ENCODE assay signal across 8 cellular contexts in the genomic region with DNA sequence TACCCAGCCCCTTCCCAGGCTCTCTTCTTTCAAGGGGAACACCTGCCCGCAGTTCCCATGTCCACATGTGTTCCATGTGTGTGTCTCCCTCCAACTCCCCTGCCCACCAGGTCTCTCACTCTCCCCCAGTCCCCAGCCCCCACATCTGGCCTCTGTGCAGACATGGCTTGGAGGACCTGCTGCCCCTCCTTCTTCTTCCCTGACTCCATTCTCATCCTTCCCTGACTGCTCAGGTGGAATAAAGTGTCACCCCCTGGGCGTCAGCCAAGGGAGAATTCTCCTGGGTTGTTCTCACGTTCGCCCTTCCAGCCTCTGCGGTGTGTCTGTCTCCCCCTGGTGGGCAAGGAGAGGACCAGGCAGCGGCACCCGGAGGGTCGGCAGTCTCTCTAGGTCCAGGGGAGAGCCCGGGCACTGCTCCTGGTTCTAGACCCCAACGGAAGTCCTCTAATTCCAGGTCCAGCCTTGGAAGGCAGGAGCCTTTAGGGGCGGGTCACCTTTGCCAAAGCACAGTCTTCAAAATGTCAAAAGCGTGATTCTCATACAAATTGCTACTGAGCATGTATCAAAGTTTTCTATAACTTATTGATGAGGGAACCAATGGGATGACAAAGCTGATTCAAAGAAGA. TPM values are rescaled to one million over a fixed set of nuclear protein-coding genes. Genes with fewer than 3 reads are reported as not detected.
DNase-seq lines count a peak whose midpoint lies in the region; FAIRE-seq and TF ChIP-seq lines count a peak whose summit lies in the region.

No MANE protein-coding gene starts in this region.

- H2BK5ac ChIP-seq in mesenchymal stem cell (ENCODE audit: low read depth, low read length, poor library complexity, severe bottlenecking) = no peak overlapping the region

- no peak for DNase-seq in AG09319 (ENCODE audit: extremely low read depth, low read depth)
- peak; percentile 85 for DNase-seq in GM20000 (ENCODE audit: low spot score)
- DNase-seq in NCI-H2196 treated with DMSO at 0.1 percent for 48 hours (lab: John Stamatoyannopoulos, UW; ENCODE audit: unreplicated experiment) = peak; percentile 64
- DNase-seq in activated CD4-positive, alpha-beta T cell treated with anti-CD3 and anti-CD28 coated beads for 1 hour = peak; percentile 65
- DNase-seq in choroid plexus epithelial cell (ENCODE audit: low read depth) = peak; percentile 73
- DNase-seq in mesenchymal stem cell = peak; percentile 66
- peak; percentile 36 to 47 for DNase-seq in stimulated activated CD8-positive, alpha-beta memory T cell treated with anti-CD3 and anti-CD28 coated beads, Interleukin-7, amount 100 ng/mL, for 1 hour (ENCODE audit: low read depth in 2 of 2)
- DNase-seq in frontal cortex (ENCODE audit: low spot score in 2 of 2) = no peak

- no peak overlapping the region for H3K4me2 ChIP-seq in mesenchymal stem cell (ENCODE audit: low read length, poor library complexity, severe bottlenecking)

- FAIRE-seq in frontal cortex (lab: Jason Lieb, UNC) = no peak

- no peaks in the 10 kb centered on the region for H3K36me3 ChIP-seq in mesenchymal stem cell (ENCODE audit: control insufficient read depth in 1 of 2, insufficient read depth in 2 of 2, low read depth in 1 of 2, low read length in 2 of 2)

- no peak overlapping the region for H2BK12ac ChIP-seq in mesenchymal stem cell (ENCODE audit: low read length in 2 of 2)

- no peak overlapping the region for H4K8ac ChIP-seq in mesenchymal stem cell (ENCODE audit: low read length)

- H4K91ac ChIP-seq in mesenchymal stem cell (ENCODE audit: low read length) = no peak overlapping the region

- H3K27ac ChIP-seq in mesenchymal stem cell (ENCODE audit: low read length, poor library complexity, severe bottlenecking) = no peak overlapping the region

- H3K9me3 ChIP-seq in mesenchymal stem cell (ENCODE audit: control insufficient read depth, low read length) = no peaks in the 10 kb centered on the region

- no peak overlapping the region for H2BK120ac ChIP-seq in mesenchymal stem cell (ENCODE audit: low read depth, low read length)

- no peak overlapping the region for H2AK5ac ChIP-seq in mesenchymal stem cell (ENCODE audit: low read length, severe bottlenecking)

- H3K4ac ChIP-seq in mesenchymal stem cell (ENCODE audit: low read depth in 1 of 2, low read length in 2 of 2) = no peak overlapping the region

- TF ChIP-seq CTCF in AG09319 (IDR thresholded peaks at IDR 0.05; ENCODE audit: low read depth, low read length) (peak; percentile 85), GM20000 (IDR thresholded peaks at IDR 0.05; ENCODE audit: extremely low read depth, missing control alignments) (peak; percentile 92), choroid plexus epithelial cell (conservative IDR thresholded peaks at IDR 0.05; ENCODE audit: low read depth, low read length) (peak; percentile 96)

- H3K4me1 ChIP-seq in mesenchymal stem cell (ENCODE audit: control insufficient read depth, insufficient read depth, low read depth, low read length) = no peaks in the 10 kb centered on the region

- H3K79me1 ChIP-seq in mesenchymal stem cell (replicated peaks; ENCODE audit: low read length, poor library complexity, severe bottlenecking) = no peaks in the 10 kb centered on the region

- no peak overlapping the region for H3K9ac ChIP-seq in mesenchymal stem cell (ENCODE audit: low read length)

- H3K14ac ChIP-seq in mesenchymal stem cell (ENCODE audit: low read length in 2 of 2) = no peak overlapping the region

- WGBS in mesenchymal stem cell = 4% methylated on average over 12 of the region's 12 CpGs

- H3K27me3 ChIP-seq in mesenchymal stem cell (ENCODE audit: control insufficient read depth in 1 of 2, insufficient read depth in 1 of 2, low read length in 2 of 2) = peaks cover 75 to 87% of the 10 kb centered on the region in 2 experiments

- no peak overlapping the region for H2BK15ac ChIP-seq in mesenchymal stem cell (ENCODE audit: low read depth, poor library complexity, severe bottlenecking)

- no peak overlapping the region for H3K18ac ChIP-seq in mesenchymal stem cell (ENCODE audit: low read depth in 1 of 2, low read length in 2 of 2)

- no peak overlapping the region for H2AFZ ChIP-seq in mesenchymal stem cell (ENCODE audit: low read depth, low read length)

- H3K4me3 ChIP-seq in choroid plexus epithelial cell (ENCODE audit: low read depth, low read length) (no peak overlapping the region), mesenchymal stem cell (ENCODE audit: insufficient read depth in 1 of 2, low read depth in 1 of 2, low read length in 2 of 2) (no peak overlapping the region)

- H3K23ac ChIP-seq in mesenchymal stem cell (ENCODE audit: low read length in 2 of 2) = no peak overlapping the region

RNA-seq across cellular contexts. Expression of a gene that starts 50.5 kb away (rescaled TPM):
- 2.1 TPM for polyA plus RNA-seq in mesenchymal stem cell (2013, experiment 1 of 2)
- polyA plus RNA-seq in mesenchymal stem cell (2013, experiment 2 of 2) = 0.47 TPM
- total RNA-seq in frontal cortex = 11.8 TPM

RNA-seq across cellular contexts. Expression of a gene that starts 57.4 kb away (rescaled TPM):
- 7.2 TPM for polyA plus RNA-seq in mesenchymal stem cell (2013, experiment 1 of 2)
- polyA plus RNA-seq in mesenchymal stem cell (2013, experiment 2 of 2) = 7.2 TPM
- 7.3 TPM for total RNA-seq in frontal cortex

Comparison
In these comparisons a context has a peak if more than half of its experiments do, and no peak if none do; other contexts are left out.
1. DNase-seq: peak in GM20000 (single experiment), NCI-H2196 treated with DMSO at 0.1 percent for 48 hours (single experiment), activated CD4-positive, alpha-beta T cell treated with anti-CD3 and anti-CD28 coated beads for 1 hour (single experiment), choroid plexus epithelial cell (single experiment), mesenchymal stem cell (single experiment) and stimulated activated CD8-positive, alpha-beta memory T cell treated with anti-CD3 and anti-CD28 coated beads, Interleukin-7, amount 100 ng/mL, for 1 hour (2 of 2); none in AG09319 (single experiment) and frontal cortex (0 of 2).
2. Peak in every context shown above with its lines, with median percentiles within 50 percentile points of each other: CTCF ChIP-seq.